22 cellular contexts compared by ENCODE assay signal in the genomic region with DNA sequence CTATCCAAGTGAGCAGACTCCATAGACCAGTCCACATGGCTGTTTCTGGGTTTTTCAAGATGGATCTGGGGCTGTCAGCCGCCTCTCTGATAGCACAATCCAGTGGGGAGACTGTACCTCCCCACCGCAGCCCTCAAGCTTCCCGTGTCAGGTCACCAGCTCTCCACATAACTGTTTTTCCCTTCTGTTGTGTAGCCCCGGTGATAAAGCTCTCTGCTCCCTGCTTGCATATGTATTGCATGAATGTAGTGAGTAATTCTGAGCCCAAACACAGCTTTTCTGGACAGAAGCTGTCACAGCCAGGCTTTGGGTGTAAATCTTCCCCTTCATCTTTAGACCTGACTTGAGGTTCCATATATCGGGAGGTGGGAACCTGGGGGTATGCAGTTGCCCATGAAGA. TPM values are rescaled to one million over a fixed set of nuclear protein-coding genes. Genes with fewer than 3 reads are reported as not detected.
DNase-seq lines count a peak whose midpoint lies in the region; ATAC-seq and TF ChIP-seq lines count a peak whose summit lies in the region.
"Had no signal": no experiment of that assay in that cellular context is flagged by ENCODE, and none has a peak within 500 bp of the region (broad histone marks: within the 10 kb centered on the region; RNA-seq: fewer than 3 reads in every experiment).

No MANE protein-coding gene starts in this region.

- H3K4me1 ChIP-seq in right lobe of liver, result no peaks in the 10 kb centered on the region
- H3K4me1 ChIP-seq: foreskin keratinocyte, left lung had no signal

- no peaks in the 10 kb centered on the region for H3K27me3 ChIP-seq in right lobe of liver
- H3K27me3 ChIP-seq: foreskin keratinocyte, left lung, ovary had no signal

- no peak overlapping the region for H3K27ac ChIP-seq in right lobe of liver
- H3K27ac ChIP-seq: foreskin keratinocyte, left lung, ovary, PC-9, SK-N-MC, skin epidermis, thoracic aorta had no signal

- H3K4me3 ChIP-seq in right lobe of liver, result no peak overlapping the region
- H3K4me3 ChIP-seq: left lung, ovary, PC-9, SK-N-MC, skin epidermis, thoracic aorta had no signal

- 77% methylated on average over 3 of the region's 5 CpGs for WGBS in right lobe of liver (ENCODE audit: insufficient coverage, low coverage, low lambda C conversion rate, missing lambda C conversion rate)

- H3K27ac Mint-ChIP-seq in HFFc6 (peak overlapping the region; percentile 97), chondrocyte (ENCODE audit: unreplicated experiment) (peak overlapping the region; percentile 94)
- H3K27ac Mint-ChIP-seq in activated CD4-positive, alpha-beta T cell treated with anti-CD3 and anti-CD28 coated beads, Interleukin-2, amount 10 ng/mL, durations not matched to agents 7 days and 5 days, result no peak overlapping the region
- H3K27ac Mint-ChIP-seq: CD4-positive, CD25-positive, alpha-beta regulatory T cell had no signal

- H3K4me1 Mint-ChIP-seq in HFFc6 (ENCODE audit: low read depth) (peaks cover 39% of the 10 kb centered on the region), chondrocyte (ENCODE audit: low read depth) (peaks cover 19% of the 10 kb centered on the region)
- H3K4me1 Mint-ChIP-seq in activated CD4-positive, alpha-beta T cell treated with anti-CD3 and anti-CD28 coated beads, Interleukin-2, amount 10 ng/mL, durations not matched to agents 7 days and 5 days, result no peaks in the 10 kb centered on the region

- CTCF ChIA-PET in activated CD4-positive, alpha-beta T cell treated with anti-CD3 and anti-CD28 coated beads, Interleukin-2, amount 10 ng/mL, durations not matched to agents 7 days and 5 days (lab: Charles Lee), result interaction anchor here (0.6 to 1.9 kb wide), 2 partner anchors 51 to 79 kb away, joined by 5 to 6 read pairs; a partner anchor contains a TSS

- TF ChIP-seq CTCF in HFFc6 (IDR thresholded peaks at IDR 0.05) (no peak), chondrocyte (IDR thresholded peaks at IDR 0.05) (no peak), right lobe of liver (IDR thresholded peaks at IDR 0.05) (no peak)

- POLR2A ChIA-PET in activated CD4-positive, alpha-beta T cell treated with anti-CD3 and anti-CD28 coated beads, Interleukin-2, amount 10 ng/mL, durations not matched to agents 7 days and 5 days (lab: Charles Lee), result no interaction called here

- no peak for TF ChIP-seq POLR2A in right lobe of liver (IDR thresholded peaks at IDR 0.05)

- DNase-seq in HFFc6 (peak; percentile 87), chondrocyte (ENCODE audit: low spot score) (no peak), iris pigment epithelial cell (ENCODE audit: low read depth) (peak; percentile 79), amygdala (lab: John Stamatoyannopoulos, UW) (no peak), cardiac septum (ENCODE audit: low spot score) (no peak), right lobe of liver (no peak)
- DNase-seq in activated CD4-positive, alpha-beta T cell treated with anti-CD3 and anti-CD28 coated beads, Interleukin-2, amount 10 ng/mL, durations not matched to agents 7 days and 5 days, result no peak
- DNase-seq: activated CD4-positive, alpha-beta T cell treated with anti-CD3 and anti-CD28 coated beads for 4 hours; activated CD8-positive, alpha-beta memory T cell treated with anti-CD3 and anti-CD28 coated beads, Interleukin-2, amount 50 U/mL, for 4 hours; CD4-positive, CD25-positive, alpha-beta regulatory T cell; effector memory CD4-positive, alpha-beta T cell; foreskin keratinocyte; left lung; NCI-H1417; ovary; PC-9; stimulated activated CD4-positive, alpha-beta T cell treated with anti-CD3 and anti-CD28 coated beads, Interleukin-4, amount 100 ng/mL, for 4 hours; stimulated activated CD8-positive, alpha-beta memory T cell treated with anti-CD3 and anti-CD28 coated beads, Interleukin-4, amount 100 ng/mL, for 48 hours; T1000 had no signal

- H3K9me3 ChIP-seq in right lobe of liver, result no peaks in the 10 kb centered on the region
- H3K9me3 ChIP-seq: left lung, ovary, thoracic aorta had no signal

- H3K9me3 Mint-ChIP-seq in HFFc6 (no peaks in the 10 kb centered on the region), chondrocyte (ENCODE audit: low read depth) (no peaks in the 10 kb centered on the region)
- H3K9me3 Mint-ChIP-seq in activated CD4-positive, alpha-beta T cell treated with anti-CD3 and anti-CD28 coated beads, Interleukin-2, amount 10 ng/mL, durations not matched to agents 7 days and 5 days, result no peaks in the 10 kb centered on the region

- H3K36me3 Mint-ChIP-seq in HFFc6 (ENCODE audit: low read depth), result peaks cover 48% of the 10 kb centered on the region
- peaks cover 29% of the 10 kb centered on the region for H3K36me3 Mint-ChIP-seq in chondrocyte (ENCODE audit: low read depth)
- no peaks in the 10 kb centered on the region for H3K36me3 Mint-ChIP-seq in activated CD4-positive, alpha-beta T cell treated with anti-CD3 and anti-CD28 coated beads, Interleukin-2, amount 10 ng/mL, durations not matched to agents 7 days and 5 days (ENCODE audit: low read depth)

- H3K36me3 ChIP-seq in right lobe of liver, result no peaks in the 10 kb centered on the region
- H3K36me3 ChIP-seq: ovary had no signal

- H3K4me3 Mint-ChIP-seq in HFFc6, result peak overlapping the region; percentile 80; the same call in 1 of the 2 replicates
- no peak overlapping the region for H3K4me3 Mint-ChIP-seq in chondrocyte (ENCODE audit: unreplicated experiment)
- H3K4me3 Mint-ChIP-seq in activated CD4-positive, alpha-beta T cell treated with anti-CD3 and anti-CD28 coated beads, Interleukin-2, amount 10 ng/mL, durations not matched to agents 7 days and 5 days, result no peak overlapping the region
- H3K4me3 Mint-ChIP-seq: CD4-positive, CD25-positive, alpha-beta regulatory T cell had no signal

- H3K27me3 Mint-ChIP-seq in HFFc6 (ENCODE audit: insufficient read depth), result peaks cover 3% of the 10 kb centered on the region
- H3K27me3 Mint-ChIP-seq in chondrocyte (ENCODE audit: low read depth), result no peaks in the 10 kb centered on the region
- H3K27me3 Mint-ChIP-seq in activated CD4-positive, alpha-beta T cell treated with anti-CD3 and anti-CD28 coated beads, Interleukin-2, amount 10 ng/mL, durations not matched to agents 7 days and 5 days, result no peaks in the 10 kb centered on the region

- intact Hi-C loops in cardiac septum (cut with DNase I) (no loop called here), right lobe of liver (cut with DNase I) (no loop called here)

- no peak for ATAC-seq in right lobe of liver
- ATAC-seq: foreskin keratinocyte, left lung had no signal

RNA-seq across cellular contexts. Expression of a gene that starts 23.1 kb away (rescaled TPM):
- total RNA-seq in HFFc6 (2021; fragmentation: NEBNext Ultra II Directional; extraction: Animal tissue kit (Norgen Biotek cat#: 25700)), result under 1 TPM in 2 of 6 experiments, not detected in 4; 0.07 to 0.08 TPM
- total RNA-seq in chondrocyte (0.27 TPM in 1 of 3 replicates, not detected in the others), cardiac septum (not detected), right lobe of liver (under 1 TPM in 1 of 6 experiments, not detected in 5; 0.10 TPM)
- total RNA-seq in activated CD4-positive, alpha-beta T cell treated with anti-CD3 and anti-CD28 coated beads, Interleukin-2, amount 10 ng/mL, durations not matched to agents 7 days and 5 days, result not detected
- total RNA-seq: CD4-positive, CD25-positive, alpha-beta regulatory T cell; foreskin keratinocyte had no signal

RNA-seq across cellular contexts. Expression of a gene that starts 31.7 kb away (rescaled TPM):
- total RNA-seq in HFFc6 (2021; fragmentation: NEBNext Ultra II Directional; extraction: Animal tissue kit (Norgen Biotek cat#: 25700)), result 10 to 100 TPM; 21.0 to 22.1 (median 21.5) TPM
- total RNA-seq in chondrocyte (11.0 to 13.3 TPM (median 11.2 TPM) in 3 replicates), cardiac septum (13.4 TPM), right lobe of liver (10 to 100 TPM in 2 of 6 experiments, 1 to 10 TPM in 4; 4.8 to 21.2 (median 6.8) TPM)
- total RNA-seq in activated CD4-positive, alpha-beta T cell treated with anti-CD3 and anti-CD28 coated beads, Interleukin-2, amount 10 ng/mL, durations not matched to agents 7 days and 5 days, result 10 to 100 TPM in 1 of 2 experiments, 1 to 10 TPM in 1; 8.7 to 11.0 TPM

RNA-seq across cellular contexts. Expression of a gene that starts 32.2 kb away (rescaled TPM):
- total RNA-seq in HFFc6 (2021; fragmentation: NEBNext Ultra II Directional; extraction: Animal tissue kit (Norgen Biotek cat#: 25700)), result not detected
- total RNA-seq in chondrocyte (not detected in 3 replicates), cardiac septum (0.16 TPM), right lobe of liver (under 1 TPM in 2 of 6 experiments, not detected in 4; 0.05 to 0.12 TPM)
- total RNA-seq in activated CD4-positive, alpha-beta T cell treated with anti-CD3 and anti-CD28 coated beads, Interleukin-2, amount 10 ng/mL, durations not matched to agents 7 days and 5 days, result 1 to 10 TPM; 1.2 to 1.6 TPM
- total RNA-seq: foreskin keratinocyte had no signal

RNA-seq across cellular contexts. Expression of a gene that starts 51.4 kb away (rescaled TPM):
- total RNA-seq in HFFc6 (2021; fragmentation: NEBNext Ultra II Directional; extraction: Animal tissue kit (Norgen Biotek cat#: 25700)), result 1 to 10 TPM; 6.6 to 8.3 (median 8.1) TPM
- total RNA-seq in chondrocyte (6.1 to 8.1 TPM (median 6.4 TPM) in 3 replicates), cardiac septum (4.4 TPM), right lobe of liver (10 to 100 TPM in 2 of 6 experiments, 1 to 10 TPM in 4; 6.1 to 15.3 (median 7.7) TPM)
- total RNA-seq in activated CD4-positive, alpha-beta T cell treated with anti-CD3 and anti-CD28 coated beads, Interleukin-2, amount 10 ng/mL, durations not matched to agents 7 days and 5 days, result 10 to 100 TPM; 21.7 to 24.0 TPM

Comparison
In these comparisons a context has a peak if more than half of its experiments do, and no peak if none do; other contexts are left out.
1. DNase-seq: peak in HFFc6 (single experiment) and iris pigment epithelial cell (single experiment); none in chondrocyte (single experiment), amygdala (0 of 56), activated CD4-positive, alpha-beta T cell treated with anti-CD3 and anti-CD28 coated beads, Interleukin-2, amount 10 ng/mL, durations not matched to agents 7 days and 5 days (single experiment), cardiac septum (single experiment) and right lobe of liver (0 of 3).